8 cellular contexts compared by ENCODE assay signal in the genomic region with DNA sequence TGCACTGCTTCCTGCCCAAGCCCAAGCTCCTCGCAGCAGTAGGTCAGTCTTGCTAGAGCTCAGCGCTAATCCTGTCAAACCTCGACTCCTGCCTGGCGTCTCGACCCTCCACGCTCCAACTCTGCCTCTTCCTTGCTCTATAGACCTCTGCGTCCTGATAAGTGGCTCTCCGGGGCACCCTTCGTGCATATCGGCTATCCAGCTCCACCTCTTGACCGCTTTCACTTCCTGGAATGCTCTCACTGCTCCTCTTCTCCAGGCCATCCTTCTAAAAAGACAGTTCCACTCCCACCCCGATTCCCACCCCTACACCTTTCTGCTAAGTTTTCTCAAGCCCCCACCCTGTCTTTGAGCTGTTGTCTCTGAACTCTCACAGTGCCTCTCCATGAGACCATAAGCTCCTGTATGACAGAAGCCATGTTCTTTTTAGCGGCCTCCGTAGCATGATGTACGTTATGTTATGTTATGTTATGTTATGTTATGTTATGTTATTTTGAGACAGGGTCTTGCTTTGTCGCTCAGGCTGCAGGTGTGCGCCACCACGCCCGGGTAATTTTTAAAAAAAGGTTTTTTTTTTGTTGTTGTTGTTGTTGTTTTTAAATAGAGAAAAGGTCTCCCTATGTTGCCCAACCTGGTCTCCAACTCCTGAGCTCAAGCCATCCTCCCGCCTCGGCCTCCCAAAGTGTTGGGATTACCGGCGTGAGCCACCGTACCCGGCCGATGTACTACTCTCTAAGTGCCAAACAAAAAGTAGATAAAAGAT. TPM values are rescaled to one million over a fixed set of nuclear protein-coding genes. Genes with fewer than 3 reads are reported as not detected.
DNase-seq lines count a peak whose midpoint lies in the region; ATAC-seq and TF ChIP-seq lines count a peak whose summit lies in the region.

No MANE protein-coding gene starts in this region.

- H3K4me1 ChIP-seq in BE2C (peaks cover 11% of the 10 kb centered on the region), upper lobe of left lung (peaks cover 40 to 55% (median 45%) of the 10 kb centered on the region in 4 donors)

- no peak for TF ChIP-seq EP300 in upper lobe of left lung (IDR thresholded peaks at IDR 0.05)

- H3K9me3 ChIP-seq in BE2C = no peaks in the 10 kb centered on the region
- H3K9me3 ChIP-seq in upper lobe of left lung = no peaks in the 10 kb centered on the region

- H3K4me3 ChIP-seq in BE2C (ENCODE audit: low read depth, low read length) = peak overlapping the region; percentile 93
- H3K4me3 ChIP-seq in choroid plexus epithelial cell (ENCODE audit: low read depth, low read length) = peak overlapping the region; percentile 81
- peak overlapping the region; percentile 76 to 98 (median 96) for H3K4me3 ChIP-seq in upper lobe of left lung

- TF ChIP-seq CTCF in BE2C (IDR thresholded peaks at IDR 0.05; ENCODE audit: low read depth, low read length) = no peak
- TF ChIP-seq CTCF in choroid plexus epithelial cell (conservative IDR thresholded peaks at IDR 0.05; ENCODE audit: low read depth, low read length) = no peak
- TF ChIP-seq CTCF in upper lobe of left lung (IDR thresholded peaks at IDR 0.05) = no peak

- peak in 1 of 4 donors; percentile 9 for TF ChIP-seq POLR2A in upper lobe of left lung (IDR thresholded peaks at IDR 0.05)

- H3K27me3 ChIP-seq in BE2C (no peaks in the 10 kb centered on the region), upper lobe of left lung (no peaks in the 10 kb centered on the region)

- DNase-seq in BE2C = no peak
- peak; percentile 75 for DNase-seq in OCI-M1 (lab: John Stamatoyannopoulos, UW)
- no peak for DNase-seq in choroid plexus epithelial cell (ENCODE audit: low read depth)
- DNase-seq in medulla oblongata (ENCODE audit: extremely low spot score) = peak; percentile 53
- peak in 1 of 2 donors; percentile 62 for DNase-seq in upper lobe of left lung
- DNase-seq in HPDE6-E6E7 (ENCODE audit: extremely low spot score) = no peak

- 21 to 23% methylated on average over 26 of the region's 26 CpGs for WGBS in upper lobe of left lung, 2 donors

- peak overlapping the region; percentile 92 to 97 (median 95) for H3K27ac ChIP-seq in upper lobe of left lung

- H3K36me3 ChIP-seq in BE2C (peaks cover 4% of the 10 kb centered on the region; the same call in 1 of the 2 replicates), upper lobe of left lung (peaks cover 0 to 15% (median 5%) of the 10 kb centered on the region in 4 donors)

- peak; percentile 4 for ATAC-seq in GM21619 (IDR thresholded peaks at IDR 0.05; ENCODE audit: unreplicated experiment)
- peak in 1 of 2 donors; percentile 32 for ATAC-seq in upper lobe of left lung (ENCODE audit: low FRiP score in 2 of 2)
- no peak for ATAC-seq in GM18867 (IDR thresholded peaks at IDR 0.05; ENCODE audit: unreplicated experiment)

RNA-seq across cellular contexts. Expression of gene COX14, which starts 0.6 kb away (rescaled TPM):
- polyA plus RNA-seq in BE2C (2012; ENCODE audit: insufficient read depth, insufficient read length, low read depth) = 204 TPM
- total RNA-seq in upper lobe of left lung = 10 to 100 TPM; 22.0 to 98.2 (median 71.8) TPM

RNA-seq across cellular contexts. Expression of gene GPD1, which starts 8.8 kb away (rescaled TPM):
- polyA plus RNA-seq in BE2C (2012; ENCODE audit: insufficient read depth, insufficient read length, low read depth) = 1.6 TPM
- total RNA-seq in upper lobe of left lung = 10 to 100 TPM in 5 of 6 donors, 1 to 10 TPM in 1; 2.1 to 73.1 (median 60.2) TPM

RNA-seq across cellular contexts. Expression of gene SMARCD1, which starts 27.5 kb away (rescaled TPM):
- 215 TPM for polyA plus RNA-seq in BE2C (2012; ENCODE audit: insufficient read depth, insufficient read length, low read depth)
- 10 to 100 TPM; 44.6 to 76.2 (median 51.0) TPM for total RNA-seq in upper lobe of left lung

RNA-seq across cellular contexts. Expression of gene CERS5, which starts 54.5 kb away (rescaled TPM):
- polyA plus RNA-seq in BE2C (2012; ENCODE audit: insufficient read depth, insufficient read length, low read depth) = 23.7 TPM
- 10 to 100 TPM; 21.0 to 40.4 (median 35.8) TPM for total RNA-seq in upper lobe of left lung

RNA-seq across cellular contexts. Expression of gene ASIC1, which starts 55.2 kb away (rescaled TPM):
- polyA plus RNA-seq in BE2C (2012; ENCODE audit: insufficient read depth, insufficient read length, low read depth) = 60.5 TPM
- total RNA-seq in upper lobe of left lung = 1 to 10 TPM in 2 of 6 donors, under 1 TPM in 2, not detected in 2; 0.15 to 2.7 (median 1.1) TPM

Comparison
In these comparisons a context has a peak if more than half of its experiments do, and no peak if none do; other contexts are left out.
1. DNase-seq: peak in OCI-M1 (single experiment) and medulla oblongata (single experiment); none in BE2C (single experiment), choroid plexus epithelial cell (single experiment) and HPDE6-E6E7 (single experiment).
2. Peak in every context shown above with its lines, with median percentiles within 50 percentile points of each other: H3K4me3 ChIP-seq.